ENCODE assay signal across 10 cellular contexts in genomic region chr11:19714093-19714386, GRCh38. TPM values are rescaled to one million over a fixed set of nuclear protein-coding genes. Genes with fewer than 3 reads are reported as not detected.
DNase-seq lines count a peak whose midpoint lies in the region; ATAC-seq, FAIRE-seq and TF ChIP-seq lines count a peak whose summit lies in the region.
"Had no signal": no experiment of that assay in that cellular context is flagged by ENCODE, and none has a peak within 500 bp of the region (broad histone marks: within the 10 kb centered on the region; RNA-seq: fewer than 3 reads in every experiment).

No MANE protein-coding gene starts in this region.

- no peak for TF ChIP-seq POLR2A in gastroesophageal sphincter (IDR thresholded peaks at IDR 0.05)

- H3K4me3 Mint-ChIP-seq in T-helper 17 cell = peak overlapping the region; percentile 97

- H3K9ac ChIP-seq in ES-I3 (ENCODE audit: low read depth, low read length) (peak overlapping the region; percentile 72; the same call in 1 of the 2 replicates), skeletal muscle tissue (ENCODE audit: low read depth in 1 of 3, low read length in 3 of 3) (peak overlapping the region; percentile 33 to 75 (median 64))

- TF ChIP-seq EP300 in gastroesophageal sphincter (IDR thresholded peaks at IDR 0.05) = no peak

- H3K36me3 Mint-ChIP-seq in T-helper 17 cell (ENCODE audit: low read depth) = peaks cover 2% of the 10 kb centered on the region

- DNase-seq in T-helper 17 cell (no peak), frontal cortex (ENCODE audit: low spot score in 2 of 2) (no peak), GM20000 (ENCODE audit: low spot score) (no peak), left colon (no peak)

- peaks cover 37% of the 10 kb centered on the region for H3K27me3 Mint-ChIP-seq in T-helper 17 cell

- WGBS in gastroesophageal sphincter (ENCODE audit: low coverage in 1 of 2), 2 donors = 0 to 1% methylated on average over 6 to 16 of the region's 17 CpGs

- H3K4me3 ChIP-seq in gastroesophageal sphincter (peak overlapping the region; percentile 69 to 86), skeletal muscle tissue (ENCODE audit: low read length in 3 of 3) (peak overlapping the region; percentile 80 to 89 (median 83))

- TF ChIP-seq CTCF in gastroesophageal sphincter (IDR thresholded peaks at IDR 0.05) (no peak), GM20000 (IDR thresholded peaks at IDR 0.05; ENCODE audit: extremely low read depth, missing control alignments) (no peak)

- no peak for FAIRE-seq in frontal cortex (lab: Jason Lieb, UNC)
- FAIRE-seq: TTC549 had no signal

- H3K4me1 ChIP-seq in ES-I3 (ENCODE audit: insufficient read depth, low read length) (peaks cover 11% of the 10 kb centered on the region), gastroesophageal sphincter (peaks cover 5 to 77% (median 13%) of the 10 kb centered on the region in 3 donors), skeletal muscle tissue (ENCODE audit: control insufficient read depth in 3 of 3, insufficient read depth in 3 of 3, low read length in 3 of 3) (peaks cover 30 to 41% (median 36%) of the 10 kb centered on the region in 3 donors)

- H3K4me1 Mint-ChIP-seq in T-helper 17 cell = peaks cover 20% of the 10 kb centered on the region

- H3K9me3 ChIP-seq in ES-I3 (ENCODE audit: control insufficient read depth, insufficient read depth, low read length) (no peaks in the 10 kb centered on the region), T-helper 17 cell (ENCODE audit: control insufficient read depth, low read length, poor library complexity, severe bottlenecking) (no peaks in the 10 kb centered on the region), gastroesophageal sphincter (no peaks in the 10 kb centered on the region), skeletal muscle tissue (ENCODE audit: control insufficient read depth in 3 of 3, low read length in 3 of 3) (no peaks in the 10 kb centered on the region)
- H3K9me3 ChIP-seq: neutrophil had no signal

- no peaks in the 10 kb centered on the region for H3K27me3 ChIP-seq in gastroesophageal sphincter
- peaks cover 22 to 27% (median 24%) of the 10 kb centered on the region in 3 donors for H3K27me3 ChIP-seq in skeletal muscle tissue (ENCODE audit: control insufficient read depth in 3 of 3, insufficient read depth in 3 of 3, low read length in 3 of 3)

- intact Hi-C loops in left colon (cut with DNase I, micrococcal nuclease) = no loop called here

- H3K36me3 ChIP-seq in ES-I3 (ENCODE audit: insufficient read depth, low read length) (no peaks in the 10 kb centered on the region), gastroesophageal sphincter (no peaks in the 10 kb centered on the region), skeletal muscle tissue (ENCODE audit: control insufficient read depth in 3 of 3, insufficient read depth in 3 of 3, low read length in 3 of 3) (no peaks in the 10 kb centered on the region)
- H3K36me3 ChIP-seq: neutrophil had no signal

- peak overlapping the region; percentile 80 to 97 (median 92) for H3K27ac ChIP-seq in gastroesophageal sphincter
- H3K27ac ChIP-seq in skeletal muscle tissue (ENCODE audit: low read depth, low read length) = no peak overlapping the region
- H3K27ac ChIP-seq: neutrophil had no signal

- H3K27ac Mint-ChIP-seq in T-helper 17 cell = peak overlapping the region; percentile 82

- ATAC-seq in T-helper 17 cell (no peak), gastroesophageal sphincter (no peak), left colon (no peak), HG03565 (IDR thresholded peaks at IDR 0.05; ENCODE audit: unreplicated experiment) (no peak)

RNA-seq across cellular contexts. Expression of gene NAV2, which starts 1.4 kb away (rescaled TPM):
- 1 to 10 TPM in 1 of 2 donors, under 1 TPM in 1; 0.96 to 1.3 TPM for total RNA-seq in T-helper 17 cell
- total RNA-seq in gastroesophageal sphincter = 10 to 100 TPM; 19.5 to 57.1 (median 43.4) TPM
- 43.3 TPM for total RNA-seq in skeletal muscle tissue
- total RNA-seq in frontal cortex = 15.5 TPM
- total RNA-seq in left colon = 10 to 100 TPM; 16.1 to 21.7 TPM
